Comparison of ENCODE assay signal across 1 cellular context in the genomic region with DNA sequence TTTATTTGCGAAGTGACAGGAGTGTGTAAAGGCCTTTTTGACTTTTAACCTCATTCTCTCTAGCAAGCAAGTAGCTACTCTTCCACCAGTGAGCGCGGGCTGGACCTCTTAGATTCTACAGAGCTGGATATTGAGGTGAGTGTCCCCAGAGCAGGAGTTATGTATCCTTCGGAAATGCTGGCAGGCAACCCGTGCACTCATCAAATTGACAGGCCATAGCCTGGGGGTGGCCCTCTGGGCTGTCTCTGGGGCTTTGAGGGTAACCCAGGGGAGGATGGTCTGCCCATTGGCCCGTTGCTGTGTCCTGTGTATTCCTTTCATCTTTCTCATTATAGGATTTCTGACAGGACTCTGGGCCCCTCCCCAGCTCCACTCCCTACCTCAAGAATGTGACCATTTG.
TF ChIP-seq lines count a peak whose summit lies in the region.

No MANE protein-coding gene starts in this region.

TF ChIP-seq in HepG2, 621 proteins besides CTCF, POLR2A, EP300 and RAD21:
- TF ChIP-seq CC2D1A (CRISPR knock-in tag; IDR thresholded peaks at IDR 0.05) (no peak), ZNF263 (CRISPR knock-in tag; IDR thresholded peaks at IDR 0.05) (no peak), IKZF5 (CRISPR knock-in tag; IDR thresholded peaks at IDR 0.05) (no peak), ZC3H13 (CRISPR knock-in tag; IDR thresholded peaks at IDR 0.05) (no peak), KDM2A (CRISPR knock-in tag; IDR thresholded peaks at IDR 0.05; ENCODE audit: borderline replicate concordance, low read depth) (peak; percentile 36; the same call in 1 of the 2 replicates)
- TF ChIP-seq, protein P1, sequence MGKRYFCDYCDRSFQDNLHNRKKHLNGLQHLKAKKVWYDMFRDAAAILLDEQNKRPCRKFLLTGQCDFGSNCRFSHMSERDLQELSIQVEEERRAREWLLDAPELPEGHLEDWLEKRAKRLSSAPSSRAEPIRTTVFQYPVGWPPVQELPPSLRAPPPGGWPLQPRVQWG (CRISPR knock-in tag; IDR thresholded peaks at IDR 0.05; ENCODE audit: borderline replicate concordance, low read depth): no peak
TF ChIP-seq in HepG2: peak in this region for 1.
